Comparison of ENCODE assay signal across 8 cellular contexts in the genomic region with DNA sequence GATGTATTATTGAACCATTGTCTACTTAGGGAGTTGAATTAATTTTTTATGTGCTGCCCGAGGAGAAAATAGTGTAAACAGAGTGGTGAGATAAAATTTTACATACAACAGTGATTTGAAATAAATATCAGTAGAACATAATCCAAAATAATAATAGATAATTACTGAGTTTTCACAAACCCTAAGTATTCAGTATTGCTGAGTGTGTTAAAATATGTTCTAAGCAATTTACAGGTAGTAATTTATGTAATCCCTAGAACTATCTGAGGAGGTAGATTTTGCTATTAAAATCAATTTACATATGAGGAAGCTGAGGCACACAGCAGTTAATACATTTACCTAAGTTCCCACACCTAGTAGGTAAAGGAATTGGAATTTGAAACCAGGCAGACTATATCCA.
"Had no signal": no experiment of that assay in that cellular context is flagged by ENCODE, and none has a peak within 500 bp of the region (broad histone marks: within the 10 kb centered on the region; RNA-seq: fewer than 3 reads in every experiment).

No MANE protein-coding gene starts in this region.

- FAIRE-seq: G401.6, GM12878, GM12891, GM12892, GM18507, GM19239 had no signal

- DNase-seq: GDM1, GF-D8 had no signal

- ATAC-seq: GM12878 had no signal

- H3K4me3 ChIP-seq: GM12878 had no signal
